Comparison of ENCODE assay signal across 1 cellular context in genomic region chrX:76183289-76184057, GRCh38.
A peak's percentile ranks its signal among the peaks of the same experiment; 100 is the strongest.
TF ChIP-seq lines count a peak whose summit lies in the region.

No MANE protein-coding gene starts in this region.

TF ChIP-seq in HepG2, 621 proteins besides CTCF, POLR2A, EP300 and RAD21 (continued from another document and continues in another):
- TF ChIP-seq PAXIP1 (CRISPR knock-in tag; conservative IDR thresholded peaks at IDR 0.05) (peak; percentile 7; the same call in 1 of the 2 replicates), FOXA3 (CRISPR knock-in tag; IDR thresholded peaks at IDR 0.05) (peak; percentile 15; the same call in 1 of the 2 replicates), KMT2A (CRISPR knock-in tag; IDR thresholded peaks at IDR 0.05) (no peak), CBX5 (CRISPR knock-in tag; IDR thresholded peaks at IDR 0.05; ENCODE audit: borderline replicate concordance) (no peak), MED1 (CRISPR knock-in tag; IDR thresholded peaks at IDR 0.05) (0 out of 2 replicates have a peak, but pooled peaks have one; percentile 15), CEBPB (IDR thresholded peaks at IDR 0.05; ENCODE audit: borderline replicate concordance, low read depth, low read length) (peak; percentile 60; the same call in 1 of the 2 replicates), ZNF609 (CRISPR knock-in tag; IDR thresholded peaks at IDR 0.05; ENCODE audit: borderline replicate concordance) (no peak), CENPT (CRISPR knock-in tag; IDR thresholded peaks at IDR 0.05; ENCODE audit: low read depth) (no peak), ARID3A (IDR thresholded peaks at IDR 0.05; ENCODE audit: low read depth, low read length) (no peak), TBL1XR1 (IDR thresholded peaks at IDR 0.05; ENCODE audit: borderline replicate concordance, low read length, partially characterized antibody) (no peak), PTBP1 (IDR thresholded peaks at IDR 0.05; ENCODE audit: low read depth, low read length, poor library complexity, severe bottlenecking) (no peak), SCMH1 (CRISPR knock-in tag; IDR thresholded peaks at IDR 0.05; ENCODE audit: borderline replicate concordance) (no peak), TBX2 (CRISPR knock-in tag; IDR thresholded peaks at IDR 0.05; ENCODE audit: borderline replicate concordance) (no peak), ZNF282 (IDR thresholded peaks at IDR 0.05; ENCODE audit: partially characterized antibody) (no peak), SYNCRIP (IDR thresholded peaks at IDR 0.05; ENCODE audit: insufficient read depth, low read depth, low read length) (no peak), ZNF800 (CRISPR knock-in tag; IDR thresholded peaks at IDR 0.05) (no peak), AKNA (CRISPR knock-in tag; IDR thresholded peaks at IDR 0.05; ENCODE audit: borderline replicate concordance) (no peak), CEBPG (CRISPR knock-in tag; IDR thresholded peaks at IDR 0.05) (peak; percentile 70), GLI4 (CRISPR knock-in tag; IDR thresholded peaks at IDR 0.05; ENCODE audit: borderline replicate concordance) (no peak), PBX3 (CRISPR knock-in tag; IDR thresholded peaks at IDR 0.05; ENCODE audit: borderline replicate concordance) (no peak), MIXL1 (CRISPR knock-in tag; IDR thresholded peaks at IDR 0.05) (no peak), FOXP1 (IDR thresholded peaks at IDR 0.05) (no peak), FOXP1 (CRISPR knock-in tag; IDR thresholded peaks at IDR 0.05) (peak; percentile 47), ZNF431 (CRISPR knock-in tag; IDR thresholded peaks at IDR 0.05; ENCODE audit: borderline replicate concordance, low read depth) (no peak), ZKSCAN8 (CRISPR knock-in tag; IDR thresholded peaks at IDR 0.05; ENCODE audit: borderline replicate concordance) (no peak), PRDM10 (CRISPR knock-in tag; IDR thresholded peaks at IDR 0.05; ENCODE audit: low read depth) (no peak), ZBTB8A (CRISPR knock-in tag; IDR thresholded peaks at IDR 0.05; ENCODE audit: borderline replicate concordance, low read depth) (no peak), E2F1 (CRISPR knock-in tag; IDR thresholded peaks at IDR 0.05) (no peak), SIX1 (CRISPR knock-in tag; IDR thresholded peaks at IDR 0.05; ENCODE audit: borderline replicate concordance) (no peak)
